ENCODE assay signal across 1 cellular context in genomic region chr12:83335748-83336147, GRCh38.
A peak's percentile ranks its signal among the peaks of the same experiment; 100 is the strongest.
TF ChIP-seq lines count a peak whose summit lies in the region.

No MANE protein-coding gene starts in this region.

TF ChIP-seq in K562, 482 proteins besides CTCF, POLR2A, EP300 and RAD21 (continued from another document and continues in another):
- no peak for TF ChIP-seq SRF (CRISPR knock-in tag; IDR thresholded peaks at IDR 0.05)
- TF ChIP-seq VEZF1 (CRISPR knock-in tag; IDR thresholded peaks at IDR 0.05), result no peak
- TF ChIP-seq SMARCC2 (IDR thresholded peaks at IDR 0.05; ENCODE audit: low read depth), result peak; percentile 51; the same call in 1 of the 2 replicates
- no peak for TF ChIP-seq BMI1 (IDR thresholded peaks at IDR 0.05; ENCODE audit: low read length)
- TF ChIP-seq SOX6 (IDR thresholded peaks at IDR 0.05), result no peak
- TF ChIP-seq ZNF75A (CRISPR knock-in tag; IDR thresholded peaks at IDR 0.05), result no peak
- peak; percentile 98 for TF ChIP-seq HINFP (tag; conservative IDR thresholded peaks at IDR 0.05; ENCODE audit: low read depth)
- no peak for TF ChIP-seq ETV6 (IDR thresholded peaks at IDR 0.05; ENCODE audit: borderline replicate concordance in 1 of 2, low read depth in 2 of 2, low read length in 1 of 2)
- no peak for TF ChIP-seq ETV6 (CRISPR knock-in tag; IDR thresholded peaks at IDR 0.05; ENCODE audit: borderline replicate concordance)
- TF ChIP-seq MLLT1 (IDR thresholded peaks at IDR 0.05), result peak in 1 of 2 experiments; percentile 92; a peak in 2 of 4 replicates
- TF ChIP-seq TSHZ1 (CRISPR knock-in tag; IDR thresholded peaks at IDR 0.05), result no peak
- peak; percentile 18 for TF ChIP-seq HDAC3 (IDR thresholded peaks at IDR 0.05; ENCODE audit: borderline replicate concordance, partially characterized antibody)
- peak; percentile 99 for TF ChIP-seq CC2D1A (IDR thresholded peaks at IDR 0.05)
- TF ChIP-seq CBFA2T2 (conservative IDR thresholded peaks at IDR 0.05), result peak; percentile 69
- TF ChIP-seq GABPB1 (CRISPR knock-in tag; IDR thresholded peaks at IDR 0.05), result no peak
- no peak for TF ChIP-seq XRCC4 (IDR thresholded peaks at IDR 0.05; ENCODE audit: extremely low read depth, insufficient read depth, insufficient read length)
- TF ChIP-seq MCM3 (IDR thresholded peaks at IDR 0.05), result no peak
- no peak for TF ChIP-seq CREBBP (IDR thresholded peaks at IDR 0.05; ENCODE audit: low read depth, low read length)
- TF ChIP-seq ZBTB5 (IDR thresholded peaks at IDR 0.05), result peak; percentile 98
- TF ChIP-seq SREBF2 (CRISPR knock-in tag; IDR thresholded peaks at IDR 0.05), result no peak
- no peak for TF ChIP-seq CHD1 (IDR thresholded peaks at IDR 0.05; ENCODE audit: low read length)
- no peak for TF ChIP-seq PHTF2 (CRISPR knock-in tag; IDR thresholded peaks at IDR 0.05)
- no peak for TF ChIP-seq GABPA (tag; conservative IDR thresholded peaks at IDR 0.05; ENCODE audit: low read depth)
- no peak for TF ChIP-seq RHOXF2B (CRISPR knock-in tag; conservative IDR thresholded peaks at IDR 0.05)
- TF ChIP-seq CEBPZ (IDR thresholded peaks at IDR 0.05; ENCODE audit: borderline replicate concordance, low read depth, low read length), result no peak
- no peak for TF ChIP-seq ARHGAP35 (IDR thresholded peaks at IDR 0.05; ENCODE audit: partially characterized antibody)
- TF ChIP-seq ZNF445 (CRISPR knock-in tag; IDR thresholded peaks at IDR 0.05; ENCODE audit: low read depth), result no peak
- TF ChIP-seq MXI1 (IDR thresholded peaks at IDR 0.05; ENCODE audit: low read depth, low read length), result no peak
- peak; percentile 37 for TF ChIP-seq NFYB (IDR thresholded peaks at IDR 0.05; ENCODE audit: extremely low read depth, insufficient read length)
- no peak for TF ChIP-seq ZNF354B (CRISPR knock-in tag; IDR thresholded peaks at IDR 0.05)
- no peak for TF ChIP-seq HNRNPL (IDR thresholded peaks at IDR 0.05; ENCODE audit: low read depth, low read length)
- no peak for TF ChIP-seq ZNF133 (CRISPR knock-in tag; IDR thresholded peaks at IDR 0.05)
- TF ChIP-seq CBFB (CRISPR knock-in tag; IDR thresholded peaks at IDR 0.05), result no peak
- no peak for TF ChIP-seq CXXC5 (CRISPR knock-in tag; IDR thresholded peaks at IDR 0.05)
- TF ChIP-seq PPARD (CRISPR knock-in tag; IDR thresholded peaks at IDR 0.05), result no peak
- no peak for TF ChIP-seq STAG1 (CRISPR knock-in tag; IDR thresholded peaks at IDR 0.05; ENCODE audit: borderline replicate concordance)
- TF ChIP-seq USF1 (CRISPR knock-in tag; IDR thresholded peaks at IDR 0.05), result no peak
- no peak for TF ChIP-seq U2AF2 (optimal IDR thresholded peaks at IDR 0.05; ENCODE audit: low read depth, low read length)
- peak; percentile 84 for TF ChIP-seq CBFA2T3 (IDR thresholded peaks at IDR 0.05)
- no peak for TF ChIP-seq TRIM28 (IDR thresholded peaks at IDR 0.05)
- TF ChIP-seq NCOR1 (IDR thresholded peaks at IDR 0.05), result peak; percentile 69
- no peak for TF ChIP-seq TSC22D4 (tag; IDR thresholded peaks at IDR 0.05)
- peak; percentile 56 for TF ChIP-seq FOXM1 (IDR thresholded peaks at IDR 0.05; ENCODE audit: low read depth)
- TF ChIP-seq FOXM1 (CRISPR knock-in tag; IDR thresholded peaks at IDR 0.05; ENCODE audit: low read depth), result no peak
- no peak for TF ChIP-seq BCOR (IDR thresholded peaks at IDR 0.05)
- TF ChIP-seq ELF1 (tag; IDR thresholded peaks at IDR 0.05), result no peak
- TF ChIP-seq MTA2 (IDR thresholded peaks at IDR 0.05; ENCODE audit: low read depth), result peak; percentile 69; the same call in 1 of the 2 replicates
- peak; percentile 40; the same call in 1 of the 2 replicates for TF ChIP-seq ETV1 (tag; conservative IDR thresholded peaks at IDR 0.05; ENCODE audit: low read depth)
- TF ChIP-seq HMGN3 (IDR thresholded peaks at IDR 0.05; ENCODE audit: borderline replicate concordance, extremely low read depth, insufficient read length, low read depth, low read length), result no peak
- no peak for TF ChIP-seq KDM2B (CRISPR knock-in tag; IDR thresholded peaks at IDR 0.05)
- peak; percentile 43 for TF ChIP-seq NFIC (IDR thresholded peaks at IDR 0.05)
- no peak for TF ChIP-seq CBX8 (IDR thresholded peaks at IDR 0.05; ENCODE audit: borderline replicate concordance, extremely low read depth, low read depth, low read length, poor library complexity, severe bottlenecking)
- no peak for TF ChIP-seq SREBF1 (IDR thresholded peaks at IDR 0.05; ENCODE audit: borderline replicate concordance, low read depth, low read length)
- peak in 1 of 2 experiments; percentile 43; a peak in 1 of 4 replicates for TF ChIP-seq TBL1XR1 (IDR thresholded peaks at IDR 0.05; ENCODE audit: low read length in 2 of 2)
- TF ChIP-seq DIDO1 (tag; IDR thresholded peaks at IDR 0.05; ENCODE audit: low read depth), result no peak
- peak; percentile 55; the same call in 1 of the 2 replicates for TF ChIP-seq SMAD4 (CRISPR knock-in tag; conservative IDR thresholded peaks at IDR 0.05)
- TF ChIP-seq ZNF384 (IDR thresholded peaks at IDR 0.05; ENCODE audit: low read depth, low read length), result peak; percentile 91
- TF ChIP-seq FOXK2 (conservative IDR thresholded peaks at IDR 0.05 in 1 of 2, IDR thresholded peaks at IDR 0.05 in 1 of 2; ENCODE audit: low read depth in 2 of 2), result no peak
- no peak for TF ChIP-seq ERF (CRISPR knock-in tag; IDR thresholded peaks at IDR 0.05)
- no peak for TF ChIP-seq E4F1 (CRISPR knock-in tag; IDR thresholded peaks at IDR 0.05; ENCODE audit: borderline replicate concordance)
